ENCODE assay signal across 10 cellular contexts in the genomic region with DNA sequence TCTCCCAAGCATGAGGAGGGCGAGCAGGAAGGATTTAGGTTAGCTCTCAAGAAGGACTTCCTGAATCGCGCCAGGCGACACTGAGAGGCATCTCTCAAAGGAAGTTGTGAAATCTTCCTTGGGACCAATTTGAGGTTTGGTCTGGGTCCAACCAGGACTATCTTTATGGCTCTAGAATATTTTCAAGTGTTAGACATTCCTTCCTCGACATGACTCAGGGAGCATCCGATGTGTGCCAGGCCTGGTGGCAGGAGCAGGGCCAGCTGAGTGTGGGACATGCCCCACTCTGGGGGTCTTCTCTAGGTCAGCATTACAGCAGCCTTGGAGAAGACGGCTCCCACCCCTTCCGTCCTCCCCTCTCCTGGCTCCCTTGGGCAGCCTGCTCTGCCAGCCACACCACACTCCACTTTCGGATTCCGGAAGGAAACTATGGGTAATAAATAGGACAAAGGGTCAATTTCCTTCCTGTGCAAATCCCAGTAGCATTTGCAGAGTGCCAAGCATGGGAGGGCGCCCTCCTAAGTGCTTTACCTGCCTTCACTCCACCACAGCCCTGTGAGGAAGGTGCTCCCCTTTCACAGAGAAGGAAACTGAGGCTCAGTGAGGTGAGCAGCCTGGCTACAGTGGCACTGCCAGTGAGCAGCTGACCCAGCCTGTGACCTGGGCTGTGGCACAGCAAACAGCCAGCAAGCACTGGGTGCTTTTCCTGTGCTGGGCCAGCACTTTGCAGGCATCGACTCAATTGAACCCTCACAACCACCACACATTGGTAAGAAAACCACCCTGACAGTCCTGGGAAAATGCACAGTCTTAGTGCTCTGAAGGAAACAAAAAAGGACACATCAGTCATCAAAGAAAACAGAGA. TPM values are rescaled to one million over a fixed set of nuclear protein-coding genes. Genes with fewer than 3 reads are reported as not detected.
A peak's percentile ranks its signal among the peaks of the same experiment; 100 is the strongest.
DNase-seq lines count a peak whose midpoint lies in the region; ATAC-seq, FAIRE-seq and TF ChIP-seq lines count a peak whose summit lies in the region.
"Not testable (repeated sequence)": the region's sequence is repeated elsewhere in the genome, so short reads cannot be mapped to it uniquely, and the experiment has no call there.
"Had no signal": no experiment of that assay in that cellular context is flagged by ENCODE, and none has a peak within 500 bp of the region (broad histone marks: within the 10 kb centered on the region; RNA-seq: fewer than 3 reads in every experiment).

No MANE protein-coding gene starts in this region.

- H2BK5ac ChIP-seq in trophoblast cell (ENCODE audit: low read depth, low read length, poor library complexity) = peak overlapping the region; percentile 96

- not testable (repeated sequence) for H3K4me3 ChIP-seq in RWPE2 (ENCODE audit: severe bottlenecking); astrocyte of the spinal cord (ENCODE audit: low read depth, low read length); fibroblast of the aortic adventitia (ENCODE audit: low read depth, low read length); kidney (ENCODE audit: low read length in 2 of 2); trophoblast cell (ENCODE audit: low read depth, low read length); uterus

- H3K23ac ChIP-seq in trophoblast cell (ENCODE audit: low read length) = not testable (repeated sequence)

- H3K4ac ChIP-seq in trophoblast cell (ENCODE audit: low read depth, low read length) = not testable (repeated sequence)

- in situ Hi-C loops in astrocyte of the spinal cord (cut with HindIII; ENCODE audit: low sequenced_read_pairs) = not testable (repeated sequence)

- H3K79me1 ChIP-seq in trophoblast cell (ENCODE audit: low read length) = peaks cover 12% of the 10 kb centered on the region

- intact Hi-C loops in kidney (cut with DNase I); uterus (cut with DNase I; ENCODE audit: low total_unique reads): not testable (repeated sequence)

- peak; percentile 93 for DNase-seq in Daoy (ENCODE audit: low read depth)
- peak; percentile 86 for DNase-seq in LHCN-M2 (ENCODE audit: low read depth)
- DNase-seq in RWPE2 (ENCODE audit: low spot score) = not testable (repeated sequence)
- peak; percentile 84 for DNase-seq in astrocyte of the spinal cord (ENCODE audit: low read depth, low spot score)
- DNase-seq in fibroblast of the aortic adventitia (ENCODE audit: low read depth) = peak; percentile 89
- peak; percentile 78 for DNase-seq in kidney
- peak; percentile 54 to 77 for DNase-seq in trophoblast cell
- peak; percentile 48 to 63 for DNase-seq in uterus

- H3K27me3 ChIP-seq in RWPE2 (ENCODE audit: insufficient read depth, poor library complexity, severe bottlenecking); trophoblast cell (ENCODE audit: insufficient read depth, low read length); uterus: not testable (repeated sequence)

- not testable (repeated sequence) for H3K9me3 ChIP-seq in RWPE2 (ENCODE audit: severe bottlenecking); kidney (ENCODE audit: control insufficient read depth in 1 of 2, low read length in 2 of 2); trophoblast cell (ENCODE audit: insufficient read depth, low read depth, low read length); uterus

- WGBS in trophoblast cell (ENCODE audit: extremely low coverage, insufficient coverage, insufficient read length) = no CpG with 5 or more reads among the region's 12 CpGs

- not testable (repeated sequence) for H4K12ac ChIP-seq in trophoblast cell (ENCODE audit: low read depth, low read length)

- peak; percentile 46 for ATAC-seq in RWPE2 (ENCODE audit: low read depth)

- H3K79me2 ChIP-seq in trophoblast cell (ENCODE audit: control insufficient read depth, insufficient read depth, low read length, poor library complexity) = not testable (repeated sequence)

- H2BK12ac ChIP-seq in trophoblast cell (ENCODE audit: low read length) = peak overlapping the region; percentile 99

- H2BK120ac ChIP-seq in trophoblast cell (ENCODE audit: insufficient read depth, low read length, poor library complexity) = peak overlapping the region; percentile 93

- not testable (repeated sequence) for H3K36me3 ChIP-seq in RWPE2 (ENCODE audit: low read depth); kidney (ENCODE audit: control insufficient read depth in 1 of 2, insufficient read depth in 2 of 2, low read length in 2 of 2); trophoblast cell (ENCODE audit: control insufficient read depth in 1 of 2, insufficient read depth in 2 of 2, low read length in 2 of 2); uterus

- H2AFZ ChIP-seq in trophoblast cell (ENCODE audit: insufficient read depth, low read length, poor library complexity) = not testable (repeated sequence)

- not testable (repeated sequence) for H3K4me2 ChIP-seq in trophoblast cell (ENCODE audit: low read length)

- H3K4me1 ChIP-seq in RWPE2 (ENCODE audit: insufficient read depth, poor library complexity, severe bottlenecking) (peaks cover 27% of the 10 kb centered on the region), trophoblast cell (ENCODE audit: control insufficient read depth in 1 of 2, insufficient read depth in 2 of 2, low read length in 2 of 2) (peaks cover 9 to 14% of the 10 kb centered on the region in 2 experiments)
- H3K4me1 ChIP-seq in kidney (ENCODE audit: control insufficient read depth in 1 of 2, insufficient read depth in 1 of 2, low read depth in 1 of 2, low read length in 2 of 2); uterus: not testable (repeated sequence)

- H3K9ac ChIP-seq in kidney (ENCODE audit: low read length in 2 of 2); trophoblast cell (ENCODE audit: low read length): not testable (repeated sequence)

- H4K8ac ChIP-seq in trophoblast cell (ENCODE audit: low read depth, low read length) = not testable (repeated sequence)

- peak overlapping the region; percentile 29 for H3K27ac ChIP-seq in RWPE2 (ENCODE audit: poor library complexity, severe bottlenecking)
- H3K27ac ChIP-seq in kidney (ENCODE audit: low read depth in 2 of 2, low read length in 2 of 2) = peak overlapping the region; percentile 55 to 85
- H3K27ac ChIP-seq in trophoblast cell (ENCODE audit: low read depth, low read length) = peak overlapping the region; percentile 76
- H3K27ac ChIP-seq in uterus = not testable (repeated sequence)

- TF ChIP-seq CTCF in RWPE2 (IDR thresholded peaks at IDR 0.05; ENCODE audit: poor library complexity, severe bottlenecking); astrocyte of the spinal cord (IDR thresholded peaks at IDR 0.05; ENCODE audit: low read depth, low read length); fibroblast of the aortic adventitia (IDR thresholded peaks at IDR 0.05; ENCODE audit: insufficient read depth, low read length); kidney (IDR thresholded peaks at IDR 0.05; ENCODE audit: borderline replicate concordance, extremely low read depth, insufficient read depth); uterus (IDR thresholded peaks at IDR 0.05): not testable (repeated sequence)

- peak overlapping the region; percentile 99 for H4K91ac ChIP-seq in trophoblast cell (ENCODE audit: low read depth, low read length)

- H3K18ac ChIP-seq in trophoblast cell (ENCODE audit: low read length) = peak overlapping the region; percentile 89

- peak overlapping the region; percentile 97 for H2AK5ac ChIP-seq in trophoblast cell (ENCODE audit: low read length)

- not testable (repeated sequence) for TF ChIP-seq POLR2A in uterus (IDR thresholded peaks at IDR 0.05)

- not testable (repeated sequence) for FAIRE-seq in kidney (lab: Jason Lieb, UNC)

- H3K14ac ChIP-seq in trophoblast cell (ENCODE audit: low read length) = peak overlapping the region; percentile 92

RNA-seq across cellular contexts. Expression of a gene that starts 31.0 kb away (rescaled TPM):
- total RNA-seq in Daoy (2014; rRNA removed; shearing (Covaris generic)) = 135 and 150 TPM in 2 replicates
- total RNA-seq in LHCN-M2 (2014; rRNA removed) (198 and 224 TPM in 2 replicates), fibroblast of the aortic adventitia (ENCODE audit: low replicate concordance) (86.5 and 102 TPM in 2 replicates), kidney (250 TPM), uterus (100 to 1,000 TPM in 2 of 4 donors, 10 to 100 TPM in 2; 61.5 to 407 (median 103) TPM)
- polyA plus RNA-seq in LHCN-M2 (2012) = 296 TPM
- polyA plus RNA-seq in kidney (ENCODE audit: insufficient read depth, low read depth, low replicate concordance) = 120 TPM
- polyA plus RNA-seq in trophoblast cell (2013) = 200 and 203 TPM in 2 replicates

RNA-seq across cellular contexts. Expression of a gene that starts 39.4 kb away (rescaled TPM):
- not detected in 2 replicates for total RNA-seq in Daoy (2014; rRNA removed; shearing (Covaris generic))
- total RNA-seq in LHCN-M2 (2014; rRNA removed) (not detected in 2 replicates), fibroblast of the aortic adventitia (ENCODE audit: low replicate concordance) (not detected in 2 replicates), kidney (1.4 TPM), uterus (not detected)
- polyA plus RNA-seq in LHCN-M2 (2012) = not detected
- not detected for polyA plus RNA-seq in kidney (ENCODE audit: insufficient read depth, low read depth, low replicate concordance)
- polyA plus RNA-seq in trophoblast cell (2013) = not detected in 2 replicates
- total RNA-seq: activated naive CD4-positive, alpha-beta T cell treated with anti-CD3 and anti-CD28 coated beads for 36 hours had no signal
- polyA plus RNA-seq: naive thymus-derived CD8-positive, alpha-beta T cell had no signal
